8 cellular contexts compared by ENCODE assay signal in genomic region chr5:107671742-107672211, GRCh38. TPM values are rescaled to one million over a fixed set of nuclear protein-coding genes. Genes with fewer than 3 reads are reported as not detected.
DNase-seq lines count a peak whose midpoint lies in the region; ATAC-seq and TF ChIP-seq lines count a peak whose summit lies in the region.

No MANE protein-coding gene starts in this region.

- TF ChIP-seq EP300 in tibial nerve (IDR thresholded peaks at IDR 0.05): peak in 1 of 2 donors; percentile 8

- H3K36me3 ChIP-seq in lung (ENCODE audit: control insufficient read depth in 2 of 2, insufficient read depth in 2 of 2, low read length in 2 of 2) (no peaks in the 10 kb centered on the region), tibial nerve (no peaks in the 10 kb centered on the region)

- ATAC-seq in HG03135 (IDR thresholded peaks at IDR 0.05; ENCODE audit: unreplicated experiment) (peak; percentile 3), lung (ENCODE audit: insufficient read depth, low FRiP score) (no peak)

- peak; percentile 73 for DNase-seq in DMS114 treated with DMSO at 0.1 percent for 48 hours (lab: John Stamatoyannopoulos, UW; ENCODE audit: unreplicated experiment)
- peak; percentile 67 for DNase-seq in OCI-M1 (lab: John Stamatoyannopoulos, UW)
- DNase-seq in cerebellum (ENCODE audit: low spot score): peak; percentile 12
- DNase-seq in lung (ENCODE audit: low spot score): no peak
- DNase-seq in tibial nerve (ENCODE audit: low spot score in 2 of 2): no peak
- no peak for DNase-seq in stimulated activated CD4-positive, alpha-beta T cell treated with anti-CD3 and anti-CD28 coated beads, Interleukin-4, amount 100 ng/mL, for 24 hours
- DNase-seq in effector CD4-positive, alpha-beta T cell: no peak

- H3K27me3 ChIP-seq in lung (ENCODE audit: control insufficient read depth, insufficient read depth) (peaks cover 6% of the 10 kb centered on the region), tibial nerve (peaks cover 0 to 18% of the 10 kb centered on the region in 2 donors)

- H3K4me3 ChIP-seq in lung (peak overlapping the region; percentile 33), tibial nerve (peak overlapping the region; percentile 41 to 65 (median 50))

- TF ChIP-seq CTCF in lung (IDR thresholded peaks at IDR 0.05; ENCODE audit: control extremely low read depth, extremely low read depth): no peak
- no peak for TF ChIP-seq CTCF in tibial nerve (IDR thresholded peaks at IDR 0.05)

- peaks cover 0 to 15% of the 10 kb centered on the region in 2 donors for H3K4me1 ChIP-seq in lung (ENCODE audit: control insufficient read depth in 2 of 2, insufficient read depth in 2 of 2, low read length in 2 of 2)
- peaks cover 0 to 41% (median 12%) of the 10 kb centered on the region in 4 donors for H3K4me1 ChIP-seq in tibial nerve

- 1% methylated on average over 20 of the region's 20 CpGs for WGBS in lung, 2 donors
- WGBS in tibial nerve, 2 donors: 0% methylated on average over 20 of the region's 20 CpGs

- no peak for TF ChIP-seq POLR2A in tibial nerve (IDR thresholded peaks at IDR 0.05)

- H3K27ac ChIP-seq in lung (ENCODE audit: low read depth in 1 of 2, low read length in 1 of 2): peak overlapping the region; percentile 68 to 75
- H3K27ac ChIP-seq in tibial nerve: peak overlapping the region in 3 of 4 donors; percentile 19 to 64 (median 59)

- H3K9me3 ChIP-seq in lung (ENCODE audit: control insufficient read depth in 2 of 2, insufficient read depth in 1 of 2, low read length in 1 of 2): no peaks in the 10 kb centered on the region
- H3K9me3 ChIP-seq in tibial nerve: no peaks in the 10 kb centered on the region

RNA-seq across cellular contexts. Expression of gene EFNA5, which starts 1.0 kb away (rescaled TPM):
- 22.9 TPM for total RNA-seq in cerebellum
- total RNA-seq in lung: 10 to 100 TPM; 12.4 to 18.4 TPM
- 1 to 10 TPM; 2.1 to 3.2 TPM for polyA plus RNA-seq in lung
- 10 to 100 TPM in 1 of 4 donors, 1 to 10 TPM in 3; 6.3 to 10.2 (median 6.9) TPM for total RNA-seq in tibial nerve

Comparison
In these comparisons a context has a peak if more than half of its experiments do, and no peak if none do; other contexts are left out.
1. DNase-seq: peak in DMS114 treated with DMSO at 0.1 percent for 48 hours (single experiment), OCI-M1 (single experiment) and cerebellum (single experiment); none in lung (single experiment), tibial nerve (0 of 2), stimulated activated CD4-positive, alpha-beta T cell treated with anti-CD3 and anti-CD28 coated beads, Interleukin-4, amount 100 ng/mL, for 24 hours (single experiment) and effector CD4-positive, alpha-beta T cell (single experiment).